7 cellular contexts compared by ENCODE assay signal in the genomic region with DNA sequence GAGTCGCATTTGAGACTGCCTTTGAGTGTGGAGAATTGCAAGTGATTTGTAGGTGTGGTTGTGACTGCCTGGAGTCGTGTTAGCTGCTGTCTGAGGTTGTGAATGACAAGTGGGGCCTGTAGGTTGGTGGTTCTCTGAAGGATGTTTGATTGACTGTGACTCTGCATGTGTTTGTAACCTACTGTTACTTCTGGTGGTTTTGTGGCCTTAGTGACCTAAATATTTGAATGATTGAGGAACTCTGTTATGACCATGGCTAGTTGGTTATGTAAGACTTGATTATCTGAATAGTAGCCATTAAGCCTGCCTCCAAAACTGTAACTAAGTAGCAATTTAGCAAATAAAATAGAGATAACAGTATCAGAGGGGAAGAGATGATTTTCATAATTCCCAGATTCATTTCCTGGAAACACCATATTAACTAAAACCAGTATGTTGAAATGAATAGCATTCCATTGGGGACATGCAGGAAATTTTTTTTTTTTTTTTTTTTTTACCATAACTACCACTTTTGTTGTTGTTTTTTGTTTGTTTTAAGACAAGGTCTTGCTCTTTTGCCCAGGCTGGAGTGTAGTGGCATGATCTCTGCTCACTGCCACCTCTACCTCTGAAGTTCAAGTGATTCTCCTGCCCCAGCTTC. TPM values are rescaled to one million over a fixed set of nuclear protein-coding genes. Genes with fewer than 3 reads are reported as not detected.
DNase-seq lines count a peak whose midpoint lies in the region; ATAC-seq lines count a peak whose summit lies in the region.

No MANE protein-coding gene starts in this region.

- peaks cover 9% of the 10 kb centered on the region for H3K36me3 Mint-ChIP-seq in IgD-negative memory B cell

- peak; percentile 44 for DNase-seq in cerebellar cortex (ENCODE audit: low spot score)
- DNase-seq in NK-92 treated with Interleukin-12 subunit alpha and Interleukin-12 subunit beta, amount 100 ng/mL, for 24 hours (lab: John Stamatoyannopoulos, UW), result no peak

- peak overlapping the region; percentile 72 to 80 for H3K4me3 ChIP-seq in mucosa of rectum (ENCODE audit: low read length in 2 of 2)

- no peaks in the 10 kb centered on the region for H3K4me1 ChIP-seq in mucosa of rectum (ENCODE audit: control insufficient read depth in 2 of 2, insufficient read depth in 2 of 2, low read length in 2 of 2)

- H3K27me3 Mint-ChIP-seq in IgD-negative memory B cell, result no peaks in the 10 kb centered on the region

- H3K9me3 Mint-ChIP-seq in IgD-negative memory B cell, result peaks cover 3 to 18% (median 7%) of the 10 kb centered on the region in 3 donors

- peaks cover 15 to 20% (median 18%) of the 10 kb centered on the region in 3 donors for H3K4me1 Mint-ChIP-seq in IgD-negative memory B cell

- peak overlapping the region in 1 of 2 donors; percentile 53 for H3K9ac ChIP-seq in mucosa of rectum (ENCODE audit: low read depth in 1 of 2, low read length in 2 of 2)

- peak overlapping the region; percentile 94 to 99 (median 96) for H3K27ac Mint-ChIP-seq in IgD-negative memory B cell

- H3K27ac ChIP-seq in mucosa of rectum (ENCODE audit: low read depth in 2 of 2, low read length in 2 of 2), result peak overlapping the region; percentile 25 to 74

- peaks cover 0 to 5% of the 10 kb centered on the region in 2 donors for H3K36me3 ChIP-seq in mucosa of rectum (ENCODE audit: control insufficient read depth in 2 of 2, insufficient read depth in 2 of 2, low read length in 2 of 2)

- ATAC-seq in GM18517 (IDR thresholded peaks at IDR 0.05; ENCODE audit: unreplicated experiment) (peak; percentile 15), HG02852 (IDR thresholded peaks at IDR 0.05; ENCODE audit: unreplicated experiment) (no peak), GM19023 (IDR thresholded peaks at IDR 0.05; ENCODE audit: unreplicated experiment) (no peak)

- peak overlapping the region; percentile 83 to 98 (median 91) for H3K4me3 Mint-ChIP-seq in IgD-negative memory B cell

- H3K27me3 ChIP-seq in mucosa of rectum (ENCODE audit: control insufficient read depth in 2 of 2, insufficient read depth in 2 of 2, low read length in 2 of 2), result no peaks in the 10 kb centered on the region

- H3K9me3 ChIP-seq in mucosa of rectum (ENCODE audit: control insufficient read depth in 2 of 2, low read length in 2 of 2), result peaks cover 2 to 11% of the 10 kb centered on the region in 2 donors

RNA-seq across cellular contexts. Expression of gene ZNF382, which starts 0.8 kb away (rescaled TPM):
- 7.9 TPM for polyA plus RNA-seq in IgD-negative memory B cell

RNA-seq across cellular contexts. Expression of gene ZNF529, which starts 32.9 kb away (rescaled TPM):
- polyA plus RNA-seq in IgD-negative memory B cell, result 6.1 TPM
